Comparison of ENCODE assay signal across 5 cellular contexts in the genomic region with DNA sequence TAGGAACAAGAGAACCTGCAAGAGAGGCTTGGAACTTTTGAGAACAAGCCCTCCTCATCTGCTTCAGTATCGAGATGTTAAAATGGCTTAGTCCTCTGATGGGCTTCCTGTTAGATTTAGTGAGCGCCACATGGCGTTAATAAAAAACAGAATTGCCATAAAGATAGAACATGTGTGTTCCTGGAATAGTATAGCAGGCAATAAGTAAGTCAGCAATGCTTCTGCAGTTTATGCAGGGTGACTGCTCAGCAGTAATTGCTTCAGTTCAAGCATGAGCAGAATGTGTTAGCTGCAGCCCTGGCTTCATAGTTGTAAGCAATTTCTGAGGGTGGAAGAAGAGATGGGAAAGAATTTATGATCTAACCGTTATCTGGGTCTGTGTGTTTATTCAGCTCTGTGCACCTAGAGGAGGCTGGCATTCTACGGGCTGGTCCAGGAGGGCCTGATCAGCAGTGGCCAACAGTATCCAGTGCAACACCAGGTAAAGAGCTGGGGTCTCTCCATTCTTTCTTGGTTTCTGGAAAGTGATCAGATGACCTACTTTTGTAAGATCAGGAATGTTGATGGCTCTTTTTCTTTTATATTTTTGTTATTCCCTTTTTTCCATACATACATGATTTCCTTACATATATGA. TPM values are rescaled to one million over a fixed set of nuclear protein-coding genes. Genes with fewer than 3 reads are reported as not detected.
"Had no signal": no experiment of that assay in that cellular context is flagged by ENCODE, and none has a peak within 500 bp of the region (broad histone marks: within the 10 kb centered on the region; RNA-seq: fewer than 3 reads in every experiment).

No MANE protein-coding gene starts in this region.

- H2AFZ ChIP-seq: GM23338 had no signal

- H3K4me3 ChIP-seq: GM23338 had no signal

- H3K4me2 ChIP-seq: GM23338 had no signal

- ATAC-seq: GM23338 had no signal

- DNase-seq: H9, HCEC 1CT, KBM-7 had no signal

RNA-seq across cellular contexts. Expression of a gene that starts 56.1 kb away (rescaled TPM):
- total RNA-seq: HT-29 had no signal
